ENCODE assay signal across 37 cellular contexts in genomic region chr6:163630575-163630974, GRCh38.
"Had no signal": no experiment of that assay in that cellular context is flagged by ENCODE, and none has a peak within 500 bp of the region (broad histone marks: within the 10 kb centered on the region; RNA-seq: fewer than 3 reads in every experiment).

No MANE protein-coding gene starts in this region.

- H3K4me3 ChIP-seq: body of pancreas, breast epithelium had no signal

- H3K4me1 ChIP-seq: body of pancreas, breast epithelium had no signal

- H3K36me3 ChIP-seq: breast epithelium, WERI-Rb-1 had no signal

- DNase-seq: activated CD4-positive, alpha-beta memory T cell treated with anti-CD3 and anti-CD28 coated beads, Interleukin-2, amount 10 ng/mL, durations not matched to agents 7 days and 5 days; activated CD4-positive, alpha-beta T cell treated with anti-CD3 and anti-CD28 coated beads for 1 hour; activated CD4-positive, alpha-beta T cell treated with anti-CD3 and anti-CD28 coated beads for 48 hours; activated CD4-positive, CD25-positive, alpha-beta regulatory T cell; activated CD8-positive, alpha-beta memory T cell treated with anti-CD3 and anti-CD28 coated beads for 24 hours; activated CD8-positive, alpha-beta memory T cell treated with anti-CD3 and anti-CD28 coated beads, Interleukin-2, amount 10 ng/mL, durations not matched to agents 7 days and 5 days; activated CD8-positive, alpha-beta memory T cell treated with anti-CD3 and anti-CD28 coated beads, Interleukin-2, amount 50 U/mL, for 48 hours; activated gamma-delta T cell; activated naive CD4-positive, alpha-beta T cell treated with Interleukin-2 at 50 U/mL for 16 hours; activated naive CD8-positive, alpha-beta T cell treated with anti-CD3 and anti-CD28 coated beads, Interleukin-2, amount 10 ng/mL, durations not matched to agents 7 days and 5 days; activated T-cell treated with anti-CD3 and anti-CD28 coated beads, Interleukin-2, amount 50 U/mL, for 48 hours; amygdala; body of pancreas; caudate nucleus; cerebellar nuclear complex; MM.1S; MV-4-11; NCI-H1092; NCI-H1417; NCI-H146; NCI-H187; NCI-H2029 treated with DMSO at 0.1 percent for 48 hours; NCI-H2107; NCI-H2171; NCI-H510A; NCI-H526; NCI-H748 treated with DMSO at 0.1 percent for 48 hours; NK-92 treated with Interleukin-12 subunit alpha and Interleukin-12 subunit beta, amount 100 ng/mL, for 24 hours; PC-3; Right ventricle myocardium superior; SW 1271; T1000; WERI-Rb-1 had no signal

- H3K27ac ChIP-seq: body of pancreas, breast epithelium, KMS-11, WERI-Rb-1 had no signal

- H3K4me2 ChIP-seq: KMS-11 had no signal

- FAIRE-seq: astrocyte, RCC 7860 had no signal

- H3K9ac ChIP-seq: KMS-11 had no signal
